9 cellular contexts compared by ENCODE assay signal in genomic region chr16:57863434-57864160, GRCh38.
DNase-seq lines count a peak whose midpoint lies in the region; ATAC-seq and TF ChIP-seq lines count a peak whose summit lies in the region.
"Had no signal": no experiment of that assay in that cellular context is flagged by ENCODE, and none has a peak within 500 bp of the region (broad histone marks: within the 10 kb centered on the region; RNA-seq: fewer than 3 reads in every experiment).

No MANE protein-coding gene starts in this region.

- peaks cover 0 to 12% of the 10 kb centered on the region in 2 donors for H3K27me3 ChIP-seq in tibial artery

- H3K4me1 ChIP-seq in tibial artery, result peaks cover 0 to 4% (median 2%) of the 10 kb centered on the region in 4 donors

- H3K4me3 ChIP-seq in tibial artery, result no peak overlapping the region

- no peak for ATAC-seq in activated T-cell treated with anti-CD3 and anti-CD28 coated beads, Interleukin-2, amount 50 U/mL, for 4 hours
- no peak for ATAC-seq in effector memory CD8-positive, alpha-beta T cell (replicated peaks)

- H3K27ac ChIP-seq in caudate nucleus (ENCODE audit: low read depth, low read length), result no peak overlapping the region
- H3K27ac ChIP-seq in tibial artery, result no peak overlapping the region

- H3K9me3 ChIP-seq in tibial artery, result no peaks in the 10 kb centered on the region

- no peaks in the 10 kb centered on the region for H3K4me1 Mint-ChIP-seq in activated T-cell treated with anti-CD3 and anti-CD28 coated beads, Interleukin-2, amount 50 U/mL, for 4 hours (ENCODE audit: low read depth)
- H3K4me1 Mint-ChIP-seq in effector memory CD8-positive, alpha-beta T cell (ENCODE audit: low read depth in 2 of 2), result no peaks in the 10 kb centered on the region

- H3K4me3 Mint-ChIP-seq in activated T-cell treated with anti-CD3 and anti-CD28 coated beads, Interleukin-2, amount 50 U/mL, for 4 hours, result no peak overlapping the region
- no peak overlapping the region for H3K4me3 Mint-ChIP-seq in effector memory CD8-positive, alpha-beta T cell
- H3K4me3 Mint-ChIP-seq: CD4-positive, CD25-positive, alpha-beta regulatory T cell had no signal

- DNase-seq in NCI-H1694 treated with DMSO at 0.1 percent for 48 hours (lab: John Stamatoyannopoulos, UW) (peak; percentile 7), NCI-H1694 (lab: John Stamatoyannopoulos, UW) (no peak), NCI-H748 treated with DMSO at 0.1 percent for 48 hours (lab: John Stamatoyannopoulos, UW) (peak; percentile 14), caudate nucleus (lab: John Stamatoyannopoulos, UW) (peak in 48 of 61 donors; percentile 1 to 71 (median 28)), kidney tubule cell (ENCODE audit: low spot score) (peak; percentile 82), tibial artery (peak; percentile 65 to 73)
- DNase-seq in activated T-cell treated with anti-CD3 and anti-CD28 coated beads, Interleukin-2, amount 50 U/mL, for 4 hours, result no peak
- DNase-seq in effector memory CD8-positive, alpha-beta T cell, result no peak
- DNase-seq: CD4-positive, CD25-positive, alpha-beta regulatory T cell had no signal

- no peaks in the 10 kb centered on the region for H3K9me3 Mint-ChIP-seq in activated T-cell treated with anti-CD3 and anti-CD28 coated beads, Interleukin-2, amount 50 U/mL, for 4 hours
- H3K9me3 Mint-ChIP-seq in effector memory CD8-positive, alpha-beta T cell, result no peaks in the 10 kb centered on the region
- H3K9me3 Mint-ChIP-seq: CD4-positive, CD25-positive, alpha-beta regulatory T cell had no signal

- H3K36me3 Mint-ChIP-seq in activated T-cell treated with anti-CD3 and anti-CD28 coated beads, Interleukin-2, amount 50 U/mL, for 4 hours (ENCODE audit: insufficient read depth), result no peaks in the 10 kb centered on the region
- H3K36me3 Mint-ChIP-seq in effector memory CD8-positive, alpha-beta T cell (ENCODE audit: insufficient read depth), result no peaks in the 10 kb centered on the region
- H3K36me3 Mint-ChIP-seq: CD4-positive, CD25-positive, alpha-beta regulatory T cell had no signal

- no peak overlapping the region for H3K27ac Mint-ChIP-seq in effector memory CD8-positive, alpha-beta T cell
- H3K27ac Mint-ChIP-seq: CD4-positive, CD25-positive, alpha-beta regulatory T cell had no signal

- H3K27me3 Mint-ChIP-seq in activated T-cell treated with anti-CD3 and anti-CD28 coated beads, Interleukin-2, amount 50 U/mL, for 4 hours (ENCODE audit: low read depth), result peaks cover 31% of the 10 kb centered on the region
- peaks cover 14 to 16% of the 10 kb centered on the region in 2 donors for H3K27me3 Mint-ChIP-seq in effector memory CD8-positive, alpha-beta T cell

- H3K36me3 ChIP-seq in tibial artery, result no peaks in the 10 kb centered on the region

- peak; percentile 38 to 53 for TF ChIP-seq CTCF in tibial artery (IDR thresholded peaks at IDR 0.05)

- intact Hi-C loops in tibial artery (cut with DNase I; ENCODE audit: low total_unique reads), result loop anchor here (5.0 kb wide), 1 partner anchor 106 kb away; no protein-coding TSS in a partner anchor

Comparison
In these comparisons a context has a peak if more than half of its experiments do, and no peak if none do; other contexts are left out.
1. DNase-seq: peak in NCI-H1694 treated with DMSO at 0.1 percent for 48 hours (single experiment), NCI-H748 treated with DMSO at 0.1 percent for 48 hours (single experiment), caudate nucleus (48 of 61), kidney tubule cell (single experiment) and tibial artery (2 of 2); none in NCI-H1694 (single experiment), activated T-cell treated with anti-CD3 and anti-CD28 coated beads, Interleukin-2, amount 50 U/mL, for 4 hours (single experiment) and effector memory CD8-positive, alpha-beta T cell (0 of 3).